8 cellular contexts compared by ENCODE assay signal in the genomic region with DNA sequence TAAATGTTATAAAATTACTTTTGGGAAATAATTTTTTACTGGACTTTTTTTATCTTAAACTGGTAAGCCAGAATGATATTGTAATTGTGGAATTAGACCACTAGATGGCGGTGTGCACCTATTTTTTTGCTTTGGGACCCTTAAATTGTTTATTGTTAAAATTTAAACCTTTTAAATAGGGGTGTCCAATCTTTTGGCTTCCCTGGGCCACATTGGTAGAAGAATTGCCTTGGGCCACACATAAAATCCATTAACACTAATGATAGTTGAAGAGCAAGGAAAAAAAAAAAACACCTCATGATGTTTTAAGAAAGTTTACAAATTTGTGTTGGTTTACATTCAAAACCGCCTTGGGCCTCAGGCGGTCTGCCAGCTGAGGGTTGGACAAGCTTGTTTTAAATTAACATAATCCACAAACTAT. TPM values are rescaled to one million over a fixed set of nuclear protein-coding genes. Genes with fewer than 3 reads are reported as not detected.
DNase-seq lines count a peak whose midpoint lies in the region; ATAC-seq, FAIRE-seq and TF ChIP-seq lines count a peak whose summit lies in the region.

No MANE protein-coding gene starts in this region.

- TF ChIP-seq EP300 in HepG2 (IDR thresholded peaks at IDR 0.05; ENCODE audit: low read depth in 2 of 2, low read length in 2 of 2) (no peak), HepG2 (CRISPR knock-in tag; IDR thresholded peaks at IDR 0.05; ENCODE audit: borderline replicate concordance) (no peak)

- no peak overlapping the region for H3K4me3 ChIP-seq in Loucy (ENCODE audit: low read length, poor library complexity, severe bottlenecking)
- no peak overlapping the region for H3K4me3 ChIP-seq in body of pancreas
- H3K4me3 ChIP-seq in HepG2 (replicated peaks in 1 of 3; ENCODE audit: insufficient read depth in 1 of 3, low read depth in 2 of 3, low read length in 3 of 3): no peak overlapping the region

- no peaks in the 10 kb centered on the region for H3K79me2 ChIP-seq in Loucy (ENCODE audit: insufficient read depth, low read length)
- H3K79me2 ChIP-seq in HepG2 (ENCODE audit: insufficient read depth, low read length): no peaks in the 10 kb centered on the region

- in situ Hi-C loops in HepG2 (cut with HindIII; ENCODE audit: extremely low pct_ligation_motif_present, low pct_unique_long_range_greater_than_20kb): no loop called here

- DNase-seq in NCI-H1694 (lab: John Stamatoyannopoulos, UW): peak; percentile 26
- DNase-seq in NCI-H1694 treated with DMSO at 0.1 percent for 48 hours (lab: John Stamatoyannopoulos, UW): no peak
- DNase-seq in body of pancreas: no peak
- peak; percentile 32 for DNase-seq in HepG2 (ENCODE audit: low spot score)
- DNase-seq in posterior cingulate gyrus: no peak
- DNase-seq in urothelium cell line (ENCODE audit: low spot score): no peak

- CTCF ChIA-PET in HepG2 (lab: Yijun Ruan, JAX; ENCODE audit: low intra/inter-chr PET ratio, low total read pairs): interaction anchor here (0.7 to 2.1 kb wide), 5 partner anchors 13 to 1295 kb away, joined by 3 to 18 read pairs (median 4); no protein-coding TSS in a partner anchor

- no peak for ATAC-seq in body of pancreas
- ATAC-seq in HepG2: no peak
- ATAC-seq in GM18505 (IDR thresholded peaks at IDR 0.05; ENCODE audit: unreplicated experiment): no peak

- H3K4me2 ChIP-seq in Loucy (ENCODE audit: low read depth, low read length, poor library complexity, severe bottlenecking) (no peak overlapping the region), HepG2 (ENCODE audit: low read depth, low read length) (no peak overlapping the region)

- H3K27me3 ChIP-seq in Loucy (ENCODE audit: insufficient read depth, low read length, poor library complexity, severe bottlenecking) (no peaks in the 10 kb centered on the region), body of pancreas (no peaks in the 10 kb centered on the region), HepG2 (ENCODE audit: control insufficient read depth in 1 of 2, insufficient read depth in 2 of 2, low read length in 2 of 2) (peaks cover 2 to 9% of the 10 kb centered on the region in 2 experiments; a peak in 2 of 5 replicates)

- TF ChIP-seq CTCF in Loucy (conservative IDR thresholded peaks at IDR 0.05; ENCODE audit: low read length): peak; percentile 79
- peak; percentile 45 to 92 (median 60) for TF ChIP-seq CTCF in body of pancreas (IDR thresholded peaks at IDR 0.05)
- peak; percentile 47 for TF ChIP-seq CTCF in HepG2 (CRISPR knock-in tag; IDR thresholded peaks at IDR 0.05)

- TF ChIP-seq POLR2A in body of pancreas (IDR thresholded peaks at IDR 0.05) (no peak), HepG2 (IDR thresholded peaks at IDR 0.05; ENCODE audit: insufficient read depth in 1 of 2, low read depth in 2 of 2, low read length in 2 of 2) (no peak), GM18505 (IDR thresholded peaks at IDR 0.05; ENCODE audit: borderline replicate concordance, extremely low read depth, insufficient read depth, insufficient read length) (no peak)

- H2AFZ ChIP-seq in Loucy (ENCODE audit: low read length) (no peak overlapping the region), HepG2 (ENCODE audit: low read length) (no peak overlapping the region)

- 15 to 31% methylated on average over 3 of the region's 3 CpGs for WGBS in body of pancreas, 2 donors
- 48% methylated on average over 3 of the region's 3 CpGs for WGBS in HepG2 (ENCODE audit: low lambda C conversion rate)

- intact Hi-C loops in body of pancreas (cut with DNase I) (no loop called here), HepG2 (cut with micrococcal nuclease; ENCODE audit: unreplicated experiment) (loop anchor here (1.0 kb wide), 1 partner anchor 17 kb away; no protein-coding TSS in a partner anchor), posterior cingulate gyrus (cut with DNase I) (no loop called here)

- H3K27ac ChIP-seq in body of pancreas: no peak overlapping the region
- no peak overlapping the region for H3K27ac ChIP-seq in HepG2 (ENCODE audit: extremely low read length, insufficient read depth, low read length)

- H4K20me1 ChIP-seq in Loucy (ENCODE audit: insufficient read depth, low read length, poor library complexity, severe bottlenecking) (no peaks in the 10 kb centered on the region), HepG2 (ENCODE audit: insufficient read depth, low read length) (no peaks in the 10 kb centered on the region)

- H3K4me1 ChIP-seq in Loucy (ENCODE audit: insufficient read depth, low read length, poor library complexity, severe bottlenecking) (peaks cover 8% of the 10 kb centered on the region), body of pancreas (no peaks in the 10 kb centered on the region), HepG2 (ENCODE audit: insufficient read depth, low read length) (no peaks in the 10 kb centered on the region)

- BruUV-seq in HepG2 (replicated peaks; lab: Mats Ljungman, UMichigan): no TSS peak

- POLR2A ChIA-PET in HepG2 (lab: Yijun Ruan, JAX): no interaction called here

- H3F3A ChIP-seq in Loucy (ENCODE audit: low read depth): no peaks in the 10 kb centered on the region

- H3K9ac ChIP-seq in Loucy (ENCODE audit: low read depth, low read length, poor library complexity, severe bottlenecking): no peak overlapping the region
- no peak overlapping the region for H3K9ac ChIP-seq in HepG2 (ENCODE audit: insufficient read depth, low read depth, low read length)

- H3K36me3 ChIP-seq in Loucy (ENCODE audit: insufficient read depth, low read length) (no peaks in the 10 kb centered on the region), body of pancreas (replicated peaks in 1 of 2; ENCODE audit: insufficient read depth in 1 of 2, low read depth in 2 of 2) (no peaks in the 10 kb centered on the region), HepG2 (replicated peaks in 1 of 2; ENCODE audit: control insufficient read depth in 1 of 2, insufficient read depth in 2 of 2, low read length in 2 of 2) (no peaks in the 10 kb centered on the region)

- no peaks in the 10 kb centered on the region for H3K9me3 ChIP-seq in Loucy (ENCODE audit: insufficient read depth, low read depth, low read length)
- H3K9me3 ChIP-seq in body of pancreas: no peaks in the 10 kb centered on the region
- H3K9me3 ChIP-seq in HepG2 (ENCODE audit: low read length): no peaks in the 10 kb centered on the region

- no peaks in the 10 kb centered on the region for H3K9me2 ChIP-seq in Loucy (replicated peaks; ENCODE audit: low read depth, low read length)

- FAIRE-seq in HepG2 (lab: Jason Lieb, UNC): no peak
- FAIRE-seq in urothelium cell line (lab: Jason Lieb, UNC): no peak

- TF ChIP-seq RAD21 in HepG2 (CRISPR knock-in tag; IDR thresholded peaks at IDR 0.05): no peak

TF ChIP-seq in HepG2, 621 proteins besides CTCF, POLR2A, EP300 and RAD21 (continues in another document):
- TF ChIP-seq AKAP8 (CRISPR knock-in tag; IDR thresholded peaks at IDR 0.05): no peak
- TF ChIP-seq ZNF781 (CRISPR knock-in tag; IDR thresholded peaks at IDR 0.05; ENCODE audit: borderline replicate concordance, not compliant biosample characterization): no peak
- TF ChIP-seq, protein P1, sequence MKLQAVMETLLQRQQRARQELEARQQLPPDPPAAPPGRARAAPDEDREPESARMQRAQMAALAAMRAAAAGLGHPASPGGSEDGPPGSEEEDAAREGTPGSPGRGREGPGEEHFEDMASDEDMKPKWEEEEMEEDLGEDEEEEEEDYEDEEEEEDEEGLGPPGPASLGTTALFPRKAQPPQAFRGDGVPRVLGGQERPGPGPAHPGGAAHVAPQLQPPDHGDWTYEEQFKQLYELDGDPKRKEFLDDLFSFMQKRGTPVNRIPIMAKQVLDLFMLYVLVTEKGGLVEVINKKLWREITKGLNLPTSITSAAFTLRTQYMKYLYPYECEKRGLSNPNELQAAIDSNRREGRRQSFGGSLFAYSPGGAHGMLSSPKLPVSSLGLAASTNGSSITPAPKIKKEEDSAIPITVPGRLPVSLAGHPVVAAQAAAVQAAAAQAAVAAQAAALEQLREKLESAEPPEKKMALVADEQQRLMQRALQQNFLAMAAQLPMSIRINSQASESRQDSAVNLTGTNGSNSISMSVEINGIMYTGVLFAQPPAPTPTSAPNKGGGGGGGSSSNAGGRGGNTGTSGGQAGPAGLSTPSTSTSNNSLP (IDR thresholded peaks at IDR 0.05; ENCODE audit: low read depth, low read length): peak; percentile 50; the same call in 1 of the 2 replicates
- no peak for TF ChIP-seq CBFB (CRISPR knock-in tag; IDR thresholded peaks at IDR 0.05)
- TF ChIP-seq, protein P2, sequence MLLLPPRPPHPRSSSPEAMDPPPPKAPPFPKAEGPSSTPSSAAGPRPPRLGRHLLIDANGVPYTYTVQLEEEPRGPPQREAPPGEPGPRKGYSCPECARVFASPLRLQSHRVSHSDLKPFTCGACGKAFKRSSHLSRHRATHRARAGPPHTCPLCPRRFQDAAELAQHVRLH (CRISPR knock-in tag; IDR thresholded peaks at IDR 0.05; ENCODE audit: borderline replicate concordance, low read depth): no peak
- no peak for TF ChIP-seq ZFP1 (CRISPR knock-in tag; IDR thresholded peaks at IDR 0.05)
- peak; percentile 60 for TF ChIP-seq STAG1 (CRISPR knock-in tag; IDR thresholded peaks at IDR 0.05)
- no peak for TF ChIP-seq ZSCAN29 (CRISPR knock-in tag; conservative IDR thresholded peaks at IDR 0.05)
- no peak for TF ChIP-seq ZMAT3 (CRISPR knock-in tag; conservative IDR thresholded peaks at IDR 0.05)

RNA-seq across cellular contexts. Expression of a gene that starts 28.4 kb away (rescaled TPM):
- total RNA-seq in body of pancreas (10 to 100 TPM; 30.3 to 54.2 TPM), HepG2 (2016; rRNA removed; fragmentation: Illumina TruSeq; extraction: Trizol) (not detected in 2 replicates)
- total RNA-seq in HepG2 (2016; cell fraction: cytosol; rRNA removed; fragmentation: Illumina TruSeq; extraction: Trizol; ENCODE audit: low read depth): not detected in 2 replicates
- not detected in 2 replicates for total RNA-seq in HepG2 (2016; cell fraction: insoluble cytoplasmic fraction; rRNA removed; fragmentation: Illumina TruSeq; extraction: Trizol)
- total RNA-seq in HepG2 (2016; cell fraction: membrane; rRNA removed; fragmentation: Illumina TruSeq; extraction: Trizol): not detected in 2 replicates
- not detected in 2 replicates for total RNA-seq in HepG2 (2016; cell fraction: nucleus; rRNA removed; fragmentation: Illumina TruSeq; extraction: Trizol)
- polyA plus RNA-seq in HepG2 (2011; rRNA removed): not detected in 2 replicates
- not detected in 2 replicates for polyA plus RNA-seq in HepG2 (2011; cell fraction: cytosol; rRNA removed)
- polyA plus RNA-seq in HepG2 (2011; cell fraction: nucleus; rRNA removed): not detected in 2 replicates
- polyA plus RNA-seq in HepG2 (2012): not detected in 2 replicates
- polyA plus RNA-seq in HepG2 (2016; cell fraction: cytosol; fragmentation: Illumina TruSeq; extraction: Trizol; ENCODE audit: low read depth): not detected in 2 replicates
- not detected in 2 replicates for polyA plus RNA-seq in HepG2 (2016; cell fraction: insoluble cytoplasmic fraction; fragmentation: Illumina TruSeq; extraction: Trizol; ENCODE audit: low read depth)
- not detected in 2 replicates for polyA plus RNA-seq in HepG2 (2016; cell fraction: membrane; fragmentation: Illumina TruSeq; extraction: Trizol; ENCODE audit: low read depth)
- not detected in 2 replicates for polyA plus RNA-seq in HepG2 (2016; cell fraction: nucleus; fragmentation: Illumina TruSeq; extraction: Trizol; ENCODE audit: insufficient read depth, low read depth)
- not detected in 2 replicates for polyA minus RNA-seq in HepG2 (2011; rRNA and poly(A)+ RNA removed; ENCODE audit: low replicate concordance)
- polyA minus RNA-seq in HepG2 (2011; cell fraction: cytosol; rRNA and poly(A)+ RNA removed): not detected in 2 replicates
- polyA minus RNA-seq in HepG2 (2011; cell fraction: nucleus; rRNA and poly(A)+ RNA removed): not detected in 2 replicates

Comparison
In these comparisons a context has a peak if more than half of its experiments do, and no peak if none do; other contexts are left out.
1. DNase-seq: peak in NCI-H1694 (single experiment) and HepG2 (single experiment); none in NCI-H1694 treated with DMSO at 0.1 percent for 48 hours (single experiment), body of pancreas (0 of 4), posterior cingulate gyrus (0 of 10) and urothelium cell line (single experiment).
2. RNA of a gene that starts 28.4 kb away (total RNA-seq): 30.3 to 54.2 TPM in body of pancreas; not detected in HepG2; every median in the first group is over 10 times any median in the second.
3. Peak in every context shown above with its lines, with median percentiles within 50 percentile points of each other: CTCF ChIP-seq.